ENCODE assay signal across 6 cellular contexts in genomic region chr1:156750191-156750931, GRCh38. TPM values are rescaled to one million over a fixed set of nuclear protein-coding genes. Genes with fewer than 3 reads are reported as not detected.
DNase-seq lines count a peak whose midpoint lies in the region; ATAC-seq and TF ChIP-seq lines count a peak whose summit lies in the region.

No MANE protein-coding gene starts in this region.

- peak overlapping the region; percentile 31 for H4K8ac ChIP-seq in mesendoderm (ENCODE audit: low read depth, low read length)

- H3K36me3 ChIP-seq in heart right ventricle, result peaks cover 0 to 3% (median 0%) of the 10 kb centered on the region in 9 donors
- peaks cover 2% of the 10 kb centered on the region for H3K36me3 ChIP-seq in mesendoderm (ENCODE audit: control insufficient read depth, insufficient read depth, low read length)

- DNase-seq in heart right ventricle (no peak), Right ventricle myocardium inferior (ENCODE audit: missing footprints) (no peak), mesendoderm (peak; percentile 44), sciatic nerve (ENCODE audit: low spot score) (no peak)

- no peaks in the 10 kb centered on the region for H3K9me3 ChIP-seq in heart right ventricle

- peaks cover 64% of the 10 kb centered on the region for H3K79me2 ChIP-seq in mesendoderm (ENCODE audit: control insufficient read depth, insufficient read depth, low read length)

- H3K27me3 ChIP-seq in heart right ventricle (no peaks in the 10 kb centered on the region), mesendoderm (ENCODE audit: insufficient read depth, low read length, poor library complexity) (no peaks in the 10 kb centered on the region)

- peak overlapping the region; percentile 88 for H3K4me2 ChIP-seq in mesendoderm (ENCODE audit: low read length)

- H2BK5ac ChIP-seq in mesendoderm (ENCODE audit: low read length), result peak overlapping the region; percentile 93

- peak overlapping the region; percentile 93 for H3K9ac ChIP-seq in mesendoderm (ENCODE audit: low read length)

- ATAC-seq in heart right ventricle (no peak), Right ventricle myocardium inferior (no peak), GM18498 (IDR thresholded peaks at IDR 0.05; ENCODE audit: unreplicated experiment) (no peak), sciatic nerve (no peak)

- H3K27ac Mint-ChIP-seq in activated naive CD8-positive, alpha-beta T cell, result peak overlapping the region; percentile 95

- no peak overlapping the region for H4K5ac ChIP-seq in mesendoderm (ENCODE audit: low read length)

- H3K23ac ChIP-seq in mesendoderm (ENCODE audit: low read length), result no peak overlapping the region

- H3K4ac ChIP-seq in mesendoderm (ENCODE audit: low read depth, low read length), result peak overlapping the region; percentile 96

- TF ChIP-seq CTCF in heart right ventricle (IDR thresholded peaks at IDR 0.05), result no peak

- H3K36me3 Mint-ChIP-seq in activated naive CD8-positive, alpha-beta T cell, result peaks cover 4% of the 10 kb centered on the region

- no peaks in the 10 kb centered on the region for H3K27me3 Mint-ChIP-seq in activated naive CD8-positive, alpha-beta T cell

- H3K4me3 ChIP-seq in heart right ventricle, result peak overlapping the region; percentile 68 to 99 (median 97)
- H3K4me3 ChIP-seq in mesendoderm (ENCODE audit: low read length), result peak overlapping the region; percentile 92

- peaks cover 39 to 70% (median 64%) of the 10 kb centered on the region in 9 donors for H3K4me1 ChIP-seq in heart right ventricle
- H3K4me1 ChIP-seq in mesendoderm (ENCODE audit: control insufficient read depth, low read depth, low read length), result peaks cover 31% of the 10 kb centered on the region

- H2BK15ac ChIP-seq in mesendoderm (replicated peaks; ENCODE audit: low read depth), result no peak overlapping the region

- 2% methylated on average over 16 of the region's 16 CpGs for WGBS in heart right ventricle, 2 donors
- no CpG with 5 or more reads among the region's 16 CpGs for WGBS in mesendoderm (ENCODE audit: extremely low coverage, insufficient coverage, low lambda C conversion rate)

- H3K56ac ChIP-seq in mesendoderm (ENCODE audit: low read length), result peak overlapping the region; percentile 91

- intact Hi-C loops in heart right ventricle (cut with DNase I) (loop anchor here in 1 of 10 donors (2.0 kb wide), 1 partner anchor 16 kb away; the partner anchor contains the start of gene PRCC), Right ventricle myocardium inferior (cut with DNase I) (loop anchor here (2.0 kb wide), 1 partner anchor 16 kb away; the partner anchor contains the start of gene PRCC), sciatic nerve (cut with DNase I) (no loop called here)

- H3K4me3 Mint-ChIP-seq in activated naive CD8-positive, alpha-beta T cell, result peak overlapping the region; percentile 99

- peaks cover 61% of the 10 kb centered on the region for H3K4me1 Mint-ChIP-seq in activated naive CD8-positive, alpha-beta T cell (ENCODE audit: low read depth)

- H2BK120ac ChIP-seq in mesendoderm (ENCODE audit: low read depth, low read length), result peak overlapping the region; percentile 86

- H3K18ac ChIP-seq in mesendoderm (ENCODE audit: low read length), result peak overlapping the region; percentile 96

- H2AK5ac ChIP-seq in mesendoderm (ENCODE audit: low read length), result peak overlapping the region; percentile 93

- H3K27ac ChIP-seq in heart right ventricle, result peak overlapping the region; percentile 94 to 100 (median 100)
- peak overlapping the region; percentile 93 for H3K27ac ChIP-seq in mesendoderm (ENCODE audit: low read depth, low read length)

- no peaks in the 10 kb centered on the region for H3K9me3 Mint-ChIP-seq in activated naive CD8-positive, alpha-beta T cell (ENCODE audit: low read depth)

- H3K79me1 ChIP-seq in mesendoderm (ENCODE audit: low read length), result peaks cover 11% of the 10 kb centered on the region

RNA-seq across cellular contexts. Expression of gene HDGF, which starts 1.1 kb away (rescaled TPM):
- total RNA-seq in heart right ventricle, result 100 to 1,000 TPM; 135 to 202 (median 148) TPM
- 100 to 1,000 TPM in 1 of 2 donors, 10 to 100 TPM in 1; 69.8 to 126 TPM for polyA plus RNA-seq in heart right ventricle
- total RNA-seq in Right ventricle myocardium inferior, result 183 TPM
- polyA plus RNA-seq in mesendoderm (2013, experiment 1 of 2), result 388 TPM
- polyA plus RNA-seq in mesendoderm (2013, experiment 2 of 2), result 388 TPM
- 112 TPM for total RNA-seq in sciatic nerve

RNA-seq across cellular contexts. Expression of gene MRPL24, which starts 9.5 kb away (rescaled TPM):
- 100 to 1,000 TPM in 2 of 10 donors, 10 to 100 TPM in 8; 70.3 to 105 (median 86.7) TPM for total RNA-seq in heart right ventricle
- polyA plus RNA-seq in heart right ventricle, result 100 to 1,000 TPM; 157 to 250 TPM
- 103 TPM for total RNA-seq in Right ventricle myocardium inferior
- polyA plus RNA-seq in mesendoderm (2013, experiment 1 of 2), result 30.0 TPM
- 29.4 TPM for polyA plus RNA-seq in mesendoderm (2013, experiment 2 of 2)
- total RNA-seq in sciatic nerve, result 59.5 TPM

RNA-seq across cellular contexts. Expression of gene PRCC, which starts 17.0 kb away (rescaled TPM):
- total RNA-seq in heart right ventricle (10 to 100 TPM; 32.1 to 56.9 (median 44.2) TPM), Right ventricle myocardium inferior (42.9 TPM), sciatic nerve (52.8 TPM)
- 10 to 100 TPM; 40.6 to 53.4 TPM for polyA plus RNA-seq in heart right ventricle
- polyA plus RNA-seq in mesendoderm (2013, experiment 1 of 2), result 153 TPM
- polyA plus RNA-seq in mesendoderm (2013, experiment 2 of 2), result 139 TPM

RNA-seq across cellular contexts. Expression of gene ISG20L2, which starts 21.8 kb away (rescaled TPM):
- total RNA-seq in heart right ventricle (10 to 100 TPM; 10.5 to 17.5 (median 15.2) TPM), Right ventricle myocardium inferior (13.1 TPM), sciatic nerve (19.4 TPM)
- 10 to 100 TPM in 1 of 2 donors, 1 to 10 TPM in 1; 5.7 to 11.3 TPM for polyA plus RNA-seq in heart right ventricle
- 75.9 TPM for polyA plus RNA-seq in mesendoderm (2013, experiment 1 of 2)
- polyA plus RNA-seq in mesendoderm (2013, experiment 2 of 2), result 76.2 TPM

RNA-seq across cellular contexts. Expression of gene METTL25B, which starts 22.1 kb away (rescaled TPM):
- total RNA-seq in heart right ventricle (10 to 100 TPM; 12.8 to 18.8 (median 15.2) TPM), Right ventricle myocardium inferior (16.6 TPM), sciatic nerve (35.9 TPM)
- 10 to 100 TPM; 17.0 to 45.2 TPM for polyA plus RNA-seq in heart right ventricle
- 12.0 TPM for polyA plus RNA-seq in mesendoderm (2013, experiment 1 of 2)
- polyA plus RNA-seq in mesendoderm (2013, experiment 2 of 2), result 11.6 TPM
